Comparison of ENCODE assay signal across 24 cellular contexts in genomic region chr2:97808816-97809215, GRCh38.
"Had no signal": no experiment of that assay in that cellular context is flagged by ENCODE, and none has a peak within 500 bp of the region (broad histone marks: within the 10 kb centered on the region; RNA-seq: fewer than 3 reads in every experiment).

No MANE protein-coding gene starts in this region.

- ATAC-seq: esophagus mucosa; gastroesophageal sphincter; heart right ventricle; left colon; left ventricle myocardium superior; lower lobe of right lung; mucosa of descending colon; natural killer cell treated with Interleukin-12 subunit alpha and Interleukin-12 subunit beta and Interleukin-15 and Interleukin-18, amount 100 ng/mL, for 72 hours; sciatic nerve; stimulated activated effector memory CD8-positive, alpha-beta T cell treated with anti-CD3 and anti-CD28 coated beads, Interleukin-12 subunit alpha, Interleukin-12 subunit beta, amount 100 ng/mL, for 72 hours had no signal

- DNase-seq: colonic mucosa; effector CD8-positive, alpha-beta T cell; endodermal cell; glutamatergic neuron; heart right ventricle; hippocampal formation; kidney glomerular epithelial cell; left colon; left ventricle myocardium superior; lower lobe of right lung; mucosa of descending colon; naive B cell; stimulated activated CD4-positive, alpha-beta T cell treated with anti-CD3 and anti-CD28 coated beads, Interleukin-12 subunit alpha, Interleukin-12 subunit beta, amount 100 ng/mL, for 4 hours; stimulated activated CD4-positive, alpha-beta T cell treated with anti-CD3 and anti-CD28 coated beads, Interleukin-2, amount 100 ng/mL, for 24 hours; stimulated activated CD4-positive, alpha-beta T cell treated with anti-CD3 and anti-CD28 coated beads, Interleukin-4, amount 100 ng/mL, for 24 hours; stimulated activated naive CD4-positive, alpha-beta T cell treated with Interleukin-2 at 50 U/mL for 16 hours; stomach; thyroid gland; trophoblast cell had no signal
